13 cellular contexts compared by ENCODE assay signal in the genomic region with DNA sequence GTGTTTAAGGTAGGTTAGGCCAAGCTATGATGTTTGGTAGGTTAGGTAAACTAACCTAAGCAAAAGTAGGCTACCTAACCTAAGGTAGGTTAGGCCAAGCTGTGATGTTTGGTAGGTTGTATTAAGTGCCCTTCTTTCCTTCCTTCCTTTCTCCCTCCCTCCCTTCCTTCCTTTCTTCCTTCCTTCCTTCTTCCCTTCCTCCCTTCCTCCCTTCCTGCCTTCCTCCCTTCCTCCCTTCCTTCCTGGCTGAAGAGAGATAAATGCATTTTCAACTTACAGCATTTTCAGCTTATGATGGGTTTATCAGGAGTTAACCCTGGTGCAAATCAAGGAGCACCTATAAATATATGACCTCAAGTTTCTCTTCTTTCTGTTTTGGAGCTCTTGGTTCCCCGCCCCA. TPM values are rescaled to one million over a fixed set of nuclear protein-coding genes. Genes with fewer than 3 reads are reported as not detected.
DNase-seq lines count a peak whose midpoint lies in the region; ATAC-seq and TF ChIP-seq lines count a peak whose summit lies in the region.
"Had no signal": no experiment of that assay in that cellular context is flagged by ENCODE, and none has a peak within 500 bp of the region (broad histone marks: within the 10 kb centered on the region; RNA-seq: fewer than 3 reads in every experiment).

No MANE protein-coding gene starts in this region.

- H3K23me2 ChIP-seq in H9 (ENCODE audit: insufficient read length, low read depth, low read length, poor library complexity, severe bottlenecking) = no peaks in the 10 kb centered on the region

- H3K9ac ChIP-seq in H9 (ENCODE audit: extremely low read depth, insufficient read length, low read length) = no peak overlapping the region
- H3K9ac ChIP-seq: KMS-11 had no signal

- H3K4me2 ChIP-seq in H9 (ENCODE audit: insufficient read depth, insufficient read length, low read length) = no peak overlapping the region
- H3K4me2 ChIP-seq: KMS-11 had no signal

- TF ChIP-seq CTCF in chondrocyte (IDR thresholded peaks at IDR 0.05) (no peak), progenitor cell of endocrine pancreas (IDR thresholded peaks at IDR 0.05; ENCODE audit: unreplicated experiment) (no peak), H9 (conservative IDR thresholded peaks at IDR 0.05) (no peak)

- H3K27me3 Mint-ChIP-seq in activated T-cell treated with anti-CD3 and anti-CD28 coated beads, Interleukin-2, amount 50 U/mL, for 24 hours = no peaks in the 10 kb centered on the region
- no peaks in the 10 kb centered on the region for H3K27me3 Mint-ChIP-seq in activated T-cell treated with anti-CD3 and anti-CD28 coated beads, Interleukin-2, amount 50 U/mL, for 72 hours (ENCODE audit: low read depth)
- H3K27me3 Mint-ChIP-seq in chondrocyte (ENCODE audit: low read depth) = no peaks in the 10 kb centered on the region
- no peaks in the 10 kb centered on the region for H3K27me3 Mint-ChIP-seq in progenitor cell of endocrine pancreas
- H3K27me3 Mint-ChIP-seq in H9 (ENCODE audit: low read depth) = no peaks in the 10 kb centered on the region

- H3K4me1 ChIP-seq in H9 (ENCODE audit: insufficient read depth, low read length) = no peaks in the 10 kb centered on the region

- DNase-seq in activated T-cell treated with anti-CD3 and anti-CD28 coated beads, Interleukin-2, amount 50 U/mL, for 24 hours = no peak
- DNase-seq in activated T-cell treated with anti-CD3 and anti-CD28 coated beads, Interleukin-2, amount 50 U/mL, for 72 hours = no peak
- DNase-seq in chondrocyte (ENCODE audit: low spot score) (no peak), progenitor cell of endocrine pancreas (ENCODE audit: low spot score, unreplicated experiment) (no peak), H9 (no peak)
- no peak for DNase-seq in stimulated activated naive CD4-positive, alpha-beta T cell (lab: John Stamatoyannopoulos, UW)
- DNase-seq: 8988T, SIG-M5 had no signal

- H2BK120ac ChIP-seq in H9 (ENCODE audit: low read depth, low read length, poor library complexity, severe bottlenecking) = no peak overlapping the region

- no peaks in the 10 kb centered on the region for H3K79me2 ChIP-seq in H9 (ENCODE audit: insufficient read depth, low read length)

- peaks cover 97% of the 10 kb centered on the region for H3K36me3 Mint-ChIP-seq in activated T-cell treated with anti-CD3 and anti-CD28 coated beads, Interleukin-2, amount 50 U/mL, for 24 hours (ENCODE audit: low read depth)
- peaks cover 27 to 47% of the 10 kb centered on the region in 2 donors for H3K36me3 Mint-ChIP-seq in activated T-cell treated with anti-CD3 and anti-CD28 coated beads, Interleukin-2, amount 50 U/mL, for 72 hours (ENCODE audit: insufficient read depth in 2 of 2)
- H3K36me3 Mint-ChIP-seq in chondrocyte (ENCODE audit: low read depth) = peaks cover 40% of the 10 kb centered on the region
- peaks cover 39% of the 10 kb centered on the region for H3K36me3 Mint-ChIP-seq in progenitor cell of endocrine pancreas (ENCODE audit: insufficient read depth)
- peaks cover 44 to 83% (median 78%) of the 10 kb centered on the region in 3 experiments for H3K36me3 Mint-ChIP-seq in H9 (ENCODE audit: insufficient read depth in 1 of 3, low read depth in 3 of 3)

- H2BK12ac ChIP-seq in H9 (ENCODE audit: insufficient read length, low read depth, low read length) = no peak overlapping the region

- no peaks in the 10 kb centered on the region for H3K27me3 ChIP-seq in H9 (ENCODE audit: insufficient read depth, low read length)

- no CpG with 5 or more reads among the region's 1 CpG for WGBS in H9 (ENCODE audit: extremely low coverage, insufficient read length, low lambda C conversion rate)

- H3K27ac ChIP-seq in H9 (ENCODE audit: insufficient read length, low read depth, low read length) = no peak overlapping the region
- H3K27ac ChIP-seq: C4-2B, HL-60, KMS-11 had no signal

- no peak overlapping the region for H3T11ph ChIP-seq in H9 (ENCODE audit: low read length)

- no peak overlapping the region for H4K91ac ChIP-seq in H9 (ENCODE audit: insufficient read length, low read depth, low read length)

- H4K8ac ChIP-seq in H9 (replicated peaks; ENCODE audit: insufficient read length, low read depth, low read length) = no peak overlapping the region

- H4K5ac ChIP-seq in H9 (ENCODE audit: insufficient read length, low read depth, low read length) = no peak overlapping the region

- no peak overlapping the region for H2BK5ac ChIP-seq in H9 (ENCODE audit: insufficient read length, low read length)

- no peaks in the 10 kb centered on the region for H3K9me3 ChIP-seq in H9 (ENCODE audit: control insufficient read depth, low read depth, low read length)

- H3K79me1 ChIP-seq in H9 (ENCODE audit: insufficient read depth, low read depth, low read length, poor library complexity, severe bottlenecking) = no peaks in the 10 kb centered on the region

- H3K14ac ChIP-seq in H9 (ENCODE audit: insufficient read depth, low read length) = no peak overlapping the region

- no peak overlapping the region for H3K4me3 Mint-ChIP-seq in activated T-cell treated with anti-CD3 and anti-CD28 coated beads, Interleukin-2, amount 50 U/mL, for 24 hours
- H3K4me3 Mint-ChIP-seq in activated T-cell treated with anti-CD3 and anti-CD28 coated beads, Interleukin-2, amount 50 U/mL, for 72 hours = no peak overlapping the region
- H3K4me3 Mint-ChIP-seq in chondrocyte (ENCODE audit: unreplicated experiment) (no peak overlapping the region), progenitor cell of endocrine pancreas (ENCODE audit: low read depth) (no peak overlapping the region), H9 (no peak overlapping the region)

- peaks cover 10% of the 10 kb centered on the region for H3K9me3 Mint-ChIP-seq in activated T-cell treated with anti-CD3 and anti-CD28 coated beads, Interleukin-2, amount 50 U/mL, for 24 hours
- peaks cover 0 to 2% of the 10 kb centered on the region in 2 donors for H3K9me3 Mint-ChIP-seq in activated T-cell treated with anti-CD3 and anti-CD28 coated beads, Interleukin-2, amount 50 U/mL, for 72 hours
- H3K9me3 Mint-ChIP-seq in chondrocyte (ENCODE audit: low read depth) (peaks cover 11% of the 10 kb centered on the region), progenitor cell of endocrine pancreas (ENCODE audit: low read depth) (peaks cover 12% of the 10 kb centered on the region), H9 (peaks cover 3 to 4% of the 10 kb centered on the region in 2 experiments; a peak in 3 of 5 replicates)

- no peak overlapping the region for H3K23ac ChIP-seq in H9 (ENCODE audit: insufficient read length, low read depth, low read length)

- peak overlapping the region; percentile 3 for H3K27ac Mint-ChIP-seq in activated T-cell treated with anti-CD3 and anti-CD28 coated beads, Interleukin-2, amount 50 U/mL, for 24 hours
- no peak overlapping the region for H3K27ac Mint-ChIP-seq in activated T-cell treated with anti-CD3 and anti-CD28 coated beads, Interleukin-2, amount 50 U/mL, for 72 hours
- peak overlapping the region; percentile 24 for H3K27ac Mint-ChIP-seq in chondrocyte (ENCODE audit: unreplicated experiment)
- peak overlapping the region; percentile 22 for H3K27ac Mint-ChIP-seq in progenitor cell of endocrine pancreas
- H3K27ac Mint-ChIP-seq in H9 = peak overlapping the region in 1 of 3 experiments; percentile 81; a peak in 2 of 7 replicates

- no peak overlapping the region for H3K56ac ChIP-seq in H9 (ENCODE audit: insufficient read length, low read depth, low read length)

- H2BK20ac ChIP-seq in H9 (ENCODE audit: low read depth, low read length, poor library complexity, severe bottlenecking) = no peak overlapping the region

- H3K4ac ChIP-seq in H9 (ENCODE audit: low read depth, low read length) = no peak overlapping the region

- no peaks in the 10 kb centered on the region for H4K20me1 ChIP-seq in H9 (ENCODE audit: control insufficient read depth, insufficient read depth, insufficient read length)

- ATAC-seq in activated T-cell treated with anti-CD3 and anti-CD28 coated beads, Interleukin-2, amount 50 U/mL, for 72 hours (replicated peaks in 1 of 2) = no peak
- ATAC-seq in GM19467 (IDR thresholded peaks at IDR 0.05; ENCODE audit: unreplicated experiment) = no peak
- ATAC-seq in GM21576 (IDR thresholded peaks at IDR 0.05; ENCODE audit: unreplicated experiment) = no peak

- no peak overlapping the region for H2AK5ac ChIP-seq in H9 (ENCODE audit: insufficient read length, low read length)

- no peak overlapping the region for H2BK15ac ChIP-seq in H9 (ENCODE audit: low read depth, low read length)

- H3K4me1 Mint-ChIP-seq in activated T-cell treated with anti-CD3 and anti-CD28 coated beads, Interleukin-2, amount 50 U/mL, for 24 hours (ENCODE audit: low read depth) = peaks cover 13% of the 10 kb centered on the region
- H3K4me1 Mint-ChIP-seq in activated T-cell treated with anti-CD3 and anti-CD28 coated beads, Interleukin-2, amount 50 U/mL, for 72 hours (ENCODE audit: low read depth) = no peaks in the 10 kb centered on the region
- H3K4me1 Mint-ChIP-seq in chondrocyte (ENCODE audit: low read depth) (peaks cover 14% of the 10 kb centered on the region), progenitor cell of endocrine pancreas (ENCODE audit: low read depth) (no peaks in the 10 kb centered on the region), H9 (no peaks in the 10 kb centered on the region)

- no peak overlapping the region for H2AFZ ChIP-seq in H9 (ENCODE audit: low read length)

- H3K18ac ChIP-seq in H9 (ENCODE audit: insufficient read length, low read depth, low read length) = no peak overlapping the region

RNA-seq across cellular contexts. Expression of a gene that starts 56.2 kb away (rescaled TPM):
- total RNA-seq in activated T-cell treated with anti-CD3 and anti-CD28 coated beads, Interleukin-2, amount 50 U/mL, for 72 hours = 100 to 1,000 TPM; 237 to 285 TPM
- 229 to 285 TPM (median 239 TPM) in 3 replicates for total RNA-seq in chondrocyte
- total RNA-seq in progenitor cell of endocrine pancreas = 213 and 237 TPM in 2 replicates
- 218 and 225 TPM in 2 replicates for total RNA-seq in H9 (2021)
